Comparison of ENCODE assay signal across 8 cellular contexts in the genomic region with DNA sequence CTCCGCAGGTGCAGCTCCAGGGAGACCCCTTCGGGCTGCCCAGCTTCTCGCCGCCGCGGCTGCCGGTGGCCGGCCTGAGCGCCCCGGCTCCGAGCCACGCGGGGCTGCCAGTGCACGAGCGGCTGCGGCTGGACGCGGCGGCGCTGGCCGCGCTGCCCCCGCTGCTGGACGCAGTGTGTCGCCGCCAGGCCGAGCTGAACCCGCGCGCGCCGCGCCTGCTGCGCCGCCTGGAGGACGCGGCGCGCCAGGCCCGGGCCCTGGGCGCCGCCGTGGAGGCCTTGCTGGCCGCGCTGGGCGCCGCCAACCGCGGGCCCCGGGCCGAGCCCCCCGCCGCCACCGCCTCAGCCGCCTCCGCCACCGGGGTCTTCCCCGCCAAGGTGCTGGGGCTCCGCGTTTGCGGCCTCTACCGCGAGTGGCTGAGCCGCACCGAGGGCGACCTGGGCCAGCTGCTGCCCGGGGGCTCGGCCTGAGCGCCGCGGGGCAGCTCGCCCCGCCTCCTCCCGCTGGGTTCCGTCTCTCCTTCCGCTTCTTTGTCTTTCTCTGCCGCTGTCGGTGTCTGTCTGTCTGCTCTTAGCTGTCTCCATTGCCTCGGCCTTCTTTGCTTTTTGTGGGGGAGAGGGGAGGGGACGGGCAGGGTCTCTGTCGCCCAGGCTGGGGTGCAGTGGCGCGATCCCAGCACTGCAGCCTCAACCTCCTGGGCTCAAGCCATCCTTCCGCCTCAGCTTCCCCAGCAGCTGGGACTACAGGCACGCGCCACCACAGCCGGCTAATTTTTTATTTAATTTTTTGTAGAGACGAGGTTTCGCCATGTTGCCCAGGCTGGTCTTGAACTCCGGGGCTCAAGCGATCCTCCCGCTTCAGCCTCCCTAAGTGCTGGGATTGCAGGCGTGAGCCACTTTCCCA. TPM values are rescaled to one million over a fixed set of nuclear protein-coding genes. Genes with fewer than 3 reads are reported as not detected.
DNase-seq lines count a peak whose midpoint lies in the region; ATAC-seq and TF ChIP-seq lines count a peak whose summit lies in the region.

No MANE protein-coding gene starts in this region.

- H4K20me1 ChIP-seq in osteoblast (ENCODE audit: insufficient read depth, low read length): no peaks in the 10 kb centered on the region

- H3K4me1 ChIP-seq in Panc1 (ENCODE audit: control insufficient read depth, insufficient read depth, low read length) (0 out of 2 replicates have a peak, but pooled peaks cover 3% of the 10 kb centered on the region), cardiac muscle cell (ENCODE audit: low read depth) (no peaks in the 10 kb centered on the region), osteoblast (ENCODE audit: insufficient read depth, low read length) (peaks cover 8% of the 10 kb centered on the region)

- H3K4me1 Mint-ChIP-seq in activated naive CD8-positive, alpha-beta T cell treated with anti-CD3 and anti-CD28 coated beads, Interleukin-2, amount 50 U/mL, for 24 hours: peaks cover 25% of the 10 kb centered on the region

- peak overlapping the region; percentile 89 for H3K4me3 Mint-ChIP-seq in activated naive CD8-positive, alpha-beta T cell treated with anti-CD3 and anti-CD28 coated beads, Interleukin-2, amount 50 U/mL, for 24 hours

- H3K36me3 ChIP-seq in Panc1 (ENCODE audit: control insufficient read depth, insufficient read depth, low read length) (no peaks in the 10 kb centered on the region), cardiac muscle cell (no peaks in the 10 kb centered on the region), osteoblast (ENCODE audit: insufficient read depth, low read length) (no peaks in the 10 kb centered on the region)

- no peaks in the 10 kb centered on the region for H3K27me3 ChIP-seq in Panc1 (ENCODE audit: control insufficient read depth, insufficient read depth, low read length)
- no peaks in the 10 kb centered on the region for H3K27me3 ChIP-seq in cardiac muscle cell
- H3K27me3 ChIP-seq in osteoblast (ENCODE audit: insufficient read depth, low read length): no peaks in the 10 kb centered on the region

- H3K9me3 Mint-ChIP-seq in activated naive CD8-positive, alpha-beta T cell treated with anti-CD3 and anti-CD28 coated beads, Interleukin-2, amount 50 U/mL, for 24 hours: peaks cover 5% of the 10 kb centered on the region

- ATAC-seq in HG03039 (IDR thresholded peaks at IDR 0.05; ENCODE audit: unreplicated experiment): peak; percentile 52
- peak; percentile 98 for ATAC-seq in Panc1
- ATAC-seq in activated naive CD8-positive, alpha-beta T cell treated with anti-CD3 and anti-CD28 coated beads, Interleukin-2, amount 50 U/mL, for 24 hours: peak; percentile 79
- ATAC-seq in HG03159 (IDR thresholded peaks at IDR 0.05; ENCODE audit: unreplicated experiment): no peak

- no peaks in the 10 kb centered on the region for H3K79me2 ChIP-seq in osteoblast (ENCODE audit: insufficient read depth, low read length)

- H3K4me2 ChIP-seq in osteoblast (ENCODE audit: insufficient read depth, low read length): peak overlapping the region; percentile 80

- H3K27me3 Mint-ChIP-seq in activated naive CD8-positive, alpha-beta T cell treated with anti-CD3 and anti-CD28 coated beads, Interleukin-2, amount 50 U/mL, for 24 hours: no peaks in the 10 kb centered on the region

- peak overlapping the region; percentile 77 for H3K27ac ChIP-seq in Panc1 (ENCODE audit: low read length)
- H3K27ac ChIP-seq in cardiac muscle cell: peak overlapping the region; percentile 83
- H3K27ac ChIP-seq in osteoblast (ENCODE audit: low read depth, low read length): peak overlapping the region; percentile 52

- POLR2A ChIA-PET in Panc1 (lab: Charles Lee): interaction anchor here (0.5 to 1.1 kb wide), 4 partner anchors 10 to 507 kb away, joined by 3 read pairs; a partner anchor contains a TSS

- peak overlapping the region; percentile 98 for H3K27ac Mint-ChIP-seq in activated naive CD8-positive, alpha-beta T cell treated with anti-CD3 and anti-CD28 coated beads, Interleukin-2, amount 50 U/mL, for 24 hours

- intact Hi-C loops in Panc1 (cut with micrococcal nuclease; ENCODE audit: unreplicated experiment): loop anchor here (10.0 kb wide), 1 partner anchor 58 kb away; no protein-coding TSS in a partner anchor

- peak; percentile 94; the same call in 1 of the 2 replicates for TF ChIP-seq CTCF in Panc1 (IDR thresholded peaks at IDR 0.05)
- no peak for TF ChIP-seq CTCF in cardiac muscle cell (IDR thresholded peaks at IDR 0.05; ENCODE audit: low read depth, low read length)
- TF ChIP-seq CTCF in osteoblast (IDR thresholded peaks at IDR 0.05; ENCODE audit: extremely low read depth, low read depth, low read length): peak; percentile 18

- DNase-seq in activated T-cell treated with anti-CD3 and anti-CD28 coated beads for 1 hour (ENCODE audit: low read depth) (peak; percentile 41), activated T-cell treated with anti-CD3 and anti-CD28 coated beads for 4 hours (no peak), Panc1 (ENCODE audit: low read depth, low spot score) (no peak), cardiac muscle cell (ENCODE audit: low read depth in 1 of 2, low spot score in 1 of 2) (peak; percentile 79 to 89), osteoblast (ENCODE audit: insufficient read length, low spot score, missing footprints) (peak; percentile 99)
- DNase-seq in activated naive CD8-positive, alpha-beta T cell treated with anti-CD3 and anti-CD28 coated beads, Interleukin-2, amount 50 U/mL, for 24 hours: peak; percentile 68

- H3K9me3 ChIP-seq in Panc1 (ENCODE audit: control insufficient read depth, insufficient read depth, low read depth, low read length) (no peaks in the 10 kb centered on the region), cardiac muscle cell (ENCODE audit: low read depth) (no peaks in the 10 kb centered on the region), osteoblast (ENCODE audit: low read depth, low read length) (no peaks in the 10 kb centered on the region)

- in situ Hi-C loops in Panc1 (cut with HindIII; ENCODE audit: low pct_unique_long_range_greater_than_20kb, low sequenced_read_pairs): no loop called here

- CTCF ChIA-PET in Panc1 (lab: Charles Lee): interaction anchor here (0.7 to 2.2 kb wide), 4 partner anchors 14 to 142 kb away, joined by 3 to 19 read pairs (median 11); no protein-coding TSS in a partner anchor

- peak overlapping the region; percentile 89 for H2AFZ ChIP-seq in osteoblast (ENCODE audit: low read length)

- BruUV-seq in Panc1 (replicated peaks; lab: Mats Ljungman, UMichigan): no TSS peak

- H3K4me3 ChIP-seq in Panc1 (ENCODE audit: low read depth in 2 of 2, low read length in 2 of 2): peak overlapping the region; percentile 37 to 51
- peak overlapping the region; percentile 32 for H3K4me3 ChIP-seq in cardiac muscle cell
- peak overlapping the region; percentile 73 for H3K4me3 ChIP-seq in osteoblast (ENCODE audit: insufficient read depth, low read length)

- no peaks in the 10 kb centered on the region for H3K36me3 Mint-ChIP-seq in activated naive CD8-positive, alpha-beta T cell treated with anti-CD3 and anti-CD28 coated beads, Interleukin-2, amount 50 U/mL, for 24 hours (ENCODE audit: low read depth)

RNA-seq across cellular contexts. Expression of a gene that starts 5.9 kb away (rescaled TPM):
- total RNA-seq in Panc1 (2021; ENCODE audit: unreplicated experiment): 2.9 TPM
- polyA plus RNA-seq in Panc1 (2012; ENCODE audit: insufficient read length): 7.4 TPM
- total RNA-seq in cardiac muscle cell: 4.9 and 5.0 TPM in 2 replicates
- 14.0 and 23.4 TPM in 2 replicates for polyA plus RNA-seq in cardiac muscle cell
- total RNA-seq in osteoblast: 2.9 and 3.3 TPM in 2 replicates

RNA-seq across cellular contexts. Expression of a gene that starts 8.4 kb away (rescaled TPM):
- total RNA-seq in Panc1 (2021; ENCODE audit: unreplicated experiment) (45.8 TPM), cardiac muscle cell (39.8 and 53.0 TPM in 2 replicates), osteoblast (33.3 and 36.2 TPM in 2 replicates)
- polyA plus RNA-seq in Panc1 (2012; ENCODE audit: insufficient read length): 43.8 TPM
- polyA plus RNA-seq in cardiac muscle cell: 50.5 and 60.6 TPM in 2 replicates

RNA-seq across cellular contexts. Expression of a gene that starts 21.1 kb away (rescaled TPM):
- total RNA-seq in Panc1 (2021; ENCODE audit: unreplicated experiment) (52.3 TPM), cardiac muscle cell (55.1 and 60.0 TPM in 2 replicates), osteoblast (12.7 and 14.5 TPM in 2 replicates)
- polyA plus RNA-seq in Panc1 (2012; ENCODE audit: insufficient read length): 67.1 TPM
- polyA plus RNA-seq in cardiac muscle cell: 3.9 and 4.0 TPM in 2 replicates

RNA-seq across cellular contexts. Expression of a gene that starts 46.5 kb away (rescaled TPM):
- 26.9 TPM for total RNA-seq in Panc1 (2021; ENCODE audit: unreplicated experiment)
- polyA plus RNA-seq in Panc1 (2012; ENCODE audit: insufficient read length): 31.0 TPM
- total RNA-seq in cardiac muscle cell: 88.5 and 123 TPM in 2 replicates
- polyA plus RNA-seq in cardiac muscle cell: 94.5 and 101 TPM in 2 replicates
- total RNA-seq in osteoblast: 63.3 and 66.0 TPM in 2 replicates

RNA-seq across cellular contexts. Expression of a gene that starts 55.2 kb away (rescaled TPM):
- total RNA-seq in Panc1 (2021; ENCODE audit: unreplicated experiment) (38.7 TPM), cardiac muscle cell (10.4 and 32.3 TPM in 2 replicates), osteoblast (2.2 and 2.9 TPM in 2 replicates)
- 41.5 TPM for polyA plus RNA-seq in Panc1 (2012; ENCODE audit: insufficient read length)
- polyA plus RNA-seq in cardiac muscle cell: 1.9 and 4.4 TPM in 2 replicates

Comparison
In these comparisons a context has a peak if more than half of its experiments do, and no peak if none do; other contexts are left out.
1. DNase-seq: peak in activated T-cell treated with anti-CD3 and anti-CD28 coated beads for 1 hour (single experiment), activated naive CD8-positive, alpha-beta T cell treated with anti-CD3 and anti-CD28 coated beads, Interleukin-2, amount 50 U/mL, for 24 hours (single experiment), cardiac muscle cell (2 of 2) and osteoblast (single experiment); none in activated T-cell treated with anti-CD3 and anti-CD28 coated beads for 4 hours (single experiment) and Panc1 (single experiment).
2. Peak in every context shown above with its lines, with median percentiles within 50 percentile points of each other: H3K27ac ChIP-seq and H3K4me3 ChIP-seq.